ENCODE assay signal across 8 cellular contexts in the genomic region with DNA sequence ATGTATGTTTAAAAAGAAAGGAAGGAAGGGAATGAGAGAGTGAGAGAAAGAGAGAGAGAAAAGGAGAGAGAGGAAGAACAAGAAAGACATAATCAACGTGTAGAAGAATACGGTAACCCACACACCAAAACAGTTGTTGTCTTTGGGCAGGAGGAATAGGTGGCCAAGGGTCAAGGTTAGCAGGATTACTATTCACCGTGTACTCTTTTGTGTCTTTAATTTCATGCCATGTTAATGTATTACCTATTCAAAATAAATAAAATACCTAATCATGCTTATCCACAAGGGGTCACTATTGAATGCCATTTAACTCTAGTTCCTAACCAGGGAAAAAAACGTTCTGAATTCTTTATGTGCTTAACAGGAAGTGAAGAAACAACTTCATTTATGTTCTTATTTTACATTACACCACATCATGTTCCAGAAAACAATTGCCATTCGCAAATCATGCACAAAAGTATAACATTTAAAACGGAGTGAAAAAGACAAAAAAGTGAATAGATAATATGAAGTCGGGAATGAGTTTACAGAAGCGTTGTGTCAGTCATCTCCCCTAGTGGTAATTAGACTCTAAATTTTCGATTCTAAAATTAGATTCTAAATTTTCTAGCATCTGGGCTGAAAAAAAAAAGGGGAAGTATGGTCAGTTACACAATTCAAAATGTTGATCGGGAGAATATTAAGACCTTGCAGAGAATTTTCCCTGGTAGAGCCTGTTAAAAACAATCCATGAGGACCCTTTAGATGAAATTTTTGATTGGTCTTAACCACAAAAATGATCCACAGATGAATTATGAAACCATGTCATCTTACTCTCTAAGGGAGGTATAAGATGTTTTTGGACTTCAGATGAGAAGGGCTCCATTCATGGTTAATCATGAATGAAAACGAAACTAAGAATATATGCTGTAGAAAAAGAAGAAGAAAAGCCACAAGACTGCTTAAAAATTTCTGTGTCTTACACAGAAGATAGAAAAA. TPM values are rescaled to one million over a fixed set of nuclear protein-coding genes. Genes with fewer than 3 reads are reported as not detected.
DNase-seq lines count a peak whose midpoint lies in the region; ATAC-seq and TF ChIP-seq lines count a peak whose summit lies in the region.

No MANE protein-coding gene starts in this region.

- no peak overlapping the region for H3K27ac ChIP-seq in WERI-Rb-1

- no peaks in the 10 kb centered on the region for H3K9me3 ChIP-seq in WERI-Rb-1 (ENCODE audit: severe bottlenecking)

- H3K27me3 ChIP-seq in WERI-Rb-1 (ENCODE audit: insufficient read depth, low read depth, severe bottlenecking): no peaks in the 10 kb centered on the region

- H3K36me3 ChIP-seq in WERI-Rb-1: no peaks in the 10 kb centered on the region

- peak; percentile 84 for DNase-seq in DMS 273 (lab: John Stamatoyannopoulos, UW; ENCODE audit: unreplicated experiment)
- peak; percentile 79 for DNase-seq in NCI-H2171 treated with DMSO at 0.1 percent for 48 hours (lab: John Stamatoyannopoulos, UW)
- DNase-seq in WERI-Rb-1: no peak
- DNase-seq in fibroblast of the conjunctiva (ENCODE audit: low read depth): peak; percentile 61
- DNase-seq in omental fat pad (ENCODE audit: low spot score): no peak
- no peak for DNase-seq in activated CD8-positive, alpha-beta memory T cell treated with anti-CD3 and anti-CD28 coated beads for 24 hours

- peak overlapping the region; percentile 86 for H3K4me3 ChIP-seq in WERI-Rb-1 (ENCODE audit: low read depth, low read length)

- peak; percentile 73 for ATAC-seq in GM19395 (IDR thresholded peaks at IDR 0.05; ENCODE audit: unreplicated experiment)
- peak; percentile 67 for ATAC-seq in HG03378 (IDR thresholded peaks at IDR 0.05; ENCODE audit: unreplicated experiment)
- peak; percentile 71 for ATAC-seq in omental fat pad (ENCODE audit: low FRiP score)

- TF ChIP-seq CTCF in WERI-Rb-1 (IDR thresholded peaks at IDR 0.05; ENCODE audit: low read depth, low read length): no peak
- no peak for TF ChIP-seq CTCF in omental fat pad (IDR thresholded peaks at IDR 0.05)

RNA-seq across cellular contexts. Expression of gene KMO, which starts 0.7 kb away (rescaled TPM):
- total RNA-seq in omental fat pad: 1 to 10 TPM; 1.3 to 4.4 (median 2.5) TPM

RNA-seq across cellular contexts. Expression of gene FH, which starts 11.9 kb away (rescaled TPM):
- total RNA-seq in omental fat pad: 10 to 100 TPM; 28.5 to 61.6 (median 47.0) TPM

Comparison
In these comparisons a context has a peak if more than half of its experiments do, and no peak if none do; other contexts are left out.
1. DNase-seq: peak in DMS 273 (single experiment), NCI-H2171 treated with DMSO at 0.1 percent for 48 hours (single experiment) and fibroblast of the conjunctiva (single experiment); none in WERI-Rb-1 (single experiment), omental fat pad (single experiment) and activated CD8-positive, alpha-beta memory T cell treated with anti-CD3 and anti-CD28 coated beads for 24 hours (single experiment).
2. Peak in every context shown above with its lines, with median percentiles within 50 percentile points of each other: ATAC-seq.